ENCODE assay signal across 1 cellular context in genomic region chr3:99639579-99639978, GRCh38.
TF ChIP-seq lines count a peak whose summit lies in the region.

No MANE protein-coding gene starts in this region.

TF ChIP-seq in WTC11, 78 proteins besides CTCF, POLR2A, EP300 and RAD21 (continued from another document):
- no peak for TF ChIP-seq AR (CRISPR knock-in tag; IDR thresholded peaks at IDR 0.05)
- TF ChIP-seq CREB1 (CRISPR knock-in tag; IDR thresholded peaks at IDR 0.05) = no peak
